Comparison of ENCODE assay signal across 8 cellular contexts in the genomic region with DNA sequence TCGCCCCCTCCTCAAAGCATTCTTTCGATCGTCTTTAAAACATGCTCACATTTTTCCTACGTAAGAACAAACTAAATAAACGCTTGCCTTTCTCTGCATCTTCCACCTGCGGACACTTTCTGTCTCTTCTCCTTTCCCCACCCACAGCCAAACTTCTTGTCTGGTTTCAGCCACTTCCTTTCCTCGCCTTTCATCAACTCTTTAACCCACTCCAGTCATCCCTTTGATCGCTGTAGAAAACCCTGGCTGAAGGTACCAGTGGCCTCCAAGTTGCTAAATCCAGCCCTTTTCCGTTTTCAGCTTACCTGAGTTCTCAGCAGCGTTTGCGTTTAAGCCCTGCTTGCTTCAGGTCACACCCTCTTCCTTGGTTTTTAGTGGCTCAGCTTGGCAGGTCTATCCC. TPM values are rescaled to one million over a fixed set of nuclear protein-coding genes. Genes with fewer than 3 reads are reported as not detected.
DNase-seq lines count a peak whose midpoint lies in the region; ATAC-seq, FAIRE-seq and TF ChIP-seq lines count a peak whose summit lies in the region.

No MANE protein-coding gene starts in this region.

- no peaks in the 10 kb centered on the region for H3K36me3 Mint-ChIP-seq in natural killer cell

- H3K9me3 Mint-ChIP-seq in natural killer cell, result no peaks in the 10 kb centered on the region

- peak overlapping the region; percentile 48 for H3K18ac ChIP-seq in H1 (ENCODE audit: extremely low read depth, low read length)

- H3K9me2 ChIP-seq in HCT116 (ENCODE audit: insufficient read depth), result no peaks in the 10 kb centered on the region

- peak overlapping the region; percentile 1 for H4K91ac ChIP-seq in H1 (replicated peaks; ENCODE audit: insufficient read length, low read length)

- no peak for FAIRE-seq in H1 (lab: Jason Lieb, UNC)

- POLR2A ChIA-PET in HCT116 (lab: Charles Lee) (interaction anchor here (1.1 kb wide), 1 partner anchor 114 kb away, joined by 8 read pairs; no protein-coding TSS in a partner anchor), H1 (lab: Charles Lee; ENCODE audit: partially characterized antibody) (interaction anchor here (0.8 to 1.9 kb wide), 6 partner anchors 26 to 115 kb away, joined by 3 to 9 read pairs (median 4); no protein-coding TSS in a partner anchor)

- peak overlapping the region; percentile 96 for H3K4me3 Mint-ChIP-seq in natural killer cell

- BruUV-seq in HCT116 (replicated peaks; lab: Mats Ljungman, UMichigan), result TSS peak; percentile 58

- H3K4ac ChIP-seq in H1 (replicated peaks; ENCODE audit: insufficient read length, low read depth, low read length), result no peak overlapping the region

- no peak for TF ChIP-seq RAD21 in HCT116 (IDR thresholded peaks at IDR 0.05; ENCODE audit: low read depth)
- no peak for TF ChIP-seq RAD21 in H1 (IDR thresholded peaks at IDR 0.05 in 1 of 2, conservative IDR thresholded peaks at IDR 0.05 in 1 of 2; ENCODE audit: low read depth in 2 of 2, low read length in 2 of 2)

- no peak overlapping the region for H3K23ac ChIP-seq in H1 (ENCODE audit: insufficient read length)

- H3K27ac ChIP-seq in BLaER1 (peak overlapping the region; percentile 75), HCT116 (ENCODE audit: low read depth, low read length) (peak overlapping the region; percentile 65), H1 (ENCODE audit: low read depth, low read length) (no peak overlapping the region)

- no peaks in the 10 kb centered on the region for H3K27me3 ChIP-seq in BLaER1
- no peaks in the 10 kb centered on the region for H3K27me3 ChIP-seq in HCT116 (ENCODE audit: insufficient read depth, low read length)
- H3K27me3 ChIP-seq in H1 (replicated peaks in 1 of 4; ENCODE audit: control insufficient read depth in 3 of 4, extremely low read depth in 1 of 4, insufficient read depth in 3 of 4, low read length in 3 of 4), result no peaks in the 10 kb centered on the region

- ATAC-seq in HCT116, result no peak
- ATAC-seq in SK-N-SH treated with all-trans-retinoic acid at 6 μM for 48 hours, result peak; percentile 6
- peak in 2 of 3 donors; percentile 3 to 19 for ATAC-seq in natural killer cell
- ATAC-seq in GM18519 (IDR thresholded peaks at IDR 0.05; ENCODE audit: low FRiP score, unreplicated experiment), result no peak
- no peak for ATAC-seq in GM21786 (IDR thresholded peaks at IDR 0.05; ENCODE audit: unreplicated experiment)
- ATAC-seq in HG03095 (IDR thresholded peaks at IDR 0.05; ENCODE audit: unreplicated experiment), result no peak

- no peak overlapping the region for H3K14ac ChIP-seq in H1 (ENCODE audit: insufficient read length)

- H2BK120ac ChIP-seq in H1 (replicated peaks; ENCODE audit: low read depth, low read length), result no peak overlapping the region

- H2AK5ac ChIP-seq in H1 (ENCODE audit: low read depth, low read length), result no peak overlapping the region

- H2BK12ac ChIP-seq in H1 (ENCODE audit: low read depth, low read length), result no peak overlapping the region

- H3K9me3 ChIP-seq in BLaER1, result no peaks in the 10 kb centered on the region
- H3K9me3 ChIP-seq in HCT116 (ENCODE audit: control insufficient read depth in 1 of 2, insufficient read depth in 1 of 2, low read depth in 1 of 2, low read length in 2 of 2), result no peaks in the 10 kb centered on the region
- H3K9me3 ChIP-seq in H1 (ENCODE audit: insufficient read depth in 2 of 2, low read depth in 1 of 2, low read length in 1 of 2), result no peaks in the 10 kb centered on the region

- peaks cover 61% of the 10 kb centered on the region for H3K36me3 ChIP-seq in BLaER1
- H3K36me3 ChIP-seq in HCT116 (ENCODE audit: control insufficient read depth in 1 of 2, insufficient read depth in 2 of 2, low read length in 2 of 2), result peaks cover 9 to 14% of the 10 kb centered on the region in 2 experiments; a peak in 3 of 4 replicates
- peaks cover 0 to 22% (median 2%) of the 10 kb centered on the region in 4 experiments; a peak in 3 of 8 replicates for H3K36me3 ChIP-seq in H1 (ENCODE audit: control insufficient read depth in 2 of 4, insufficient read depth in 4 of 4, low read length in 3 of 4)

- TF ChIP-seq POLR2A in HCT116 (IDR thresholded peaks at IDR 0.05; ENCODE audit: borderline replicate concordance, extremely low read depth, insufficient read depth, insufficient read length) (no peak), H1 (IDR thresholded peaks at IDR 0.05; ENCODE audit: control extremely low read depth in 1 of 2, low read depth in 2 of 2, low read length in 2 of 2) (no peak)

- peaks cover 41 to 43% of the 10 kb centered on the region in 2 donors for H3K4me1 Mint-ChIP-seq in natural killer cell

- 0 out of 2 replicates have a peak overlapping the region, but pooled peaks have one; percentile 48 for H2BK5ac ChIP-seq in H1 (ENCODE audit: low read depth, low read length)

- H3K79me2 ChIP-seq in HCT116 (ENCODE audit: insufficient read depth, low read length) (peaks cover 75% of the 10 kb centered on the region), H1 (ENCODE audit: control insufficient read depth in 1 of 2, insufficient read depth in 2 of 2, low read length in 2 of 2) (peaks cover 5 to 54% of the 10 kb centered on the region in 2 experiments)

- 4% methylated on average over 8 of the region's 11 CpGs; no CpG with 5 or more reads in 1 of the 2 experiments for WGBS in H1 (ENCODE audit: extremely low coverage in 1 of 2, insufficient coverage in 1 of 2, insufficient read length in 1 of 2, insufficient replicate concordance in 2 of 2, low coverage in 1 of 2, low lambda C conversion rate in 2 of 2, missing lambda C conversion rate in 1 of 2), 2 experiments

- H3K79me1 ChIP-seq in H1 (ENCODE audit: low read depth, low read length), result peaks cover 4% of the 10 kb centered on the region

- H2BK20ac ChIP-seq in H1 (ENCODE audit: low read length), result no peak overlapping the region

- H3K4me3 ChIP-seq in BLaER1 (peak overlapping the region; percentile 81), HCT116 (replicated peaks in 1 of 2; ENCODE audit: low read depth in 1 of 2, low read length in 2 of 2) (peak overlapping the region; percentile 79 to 100), H1 (ENCODE audit: extremely low read depth in 1 of 4, insufficient read depth in 2 of 4, low read depth in 3 of 4, low read length in 4 of 4) (peak overlapping the region; percentile 82 to 94 (median 85))

- H3K4me1 ChIP-seq in BLaER1, result peaks cover 39% of the 10 kb centered on the region
- peaks cover 8 to 16% of the 10 kb centered on the region in 2 experiments; a peak in 3 of 4 replicates for H3K4me1 ChIP-seq in HCT116 (ENCODE audit: control insufficient read depth in 1 of 2, insufficient read depth in 2 of 2, low read length in 2 of 2)
- peaks cover 0 to 2% (median 0%) of the 10 kb centered on the region in 4 experiments; a peak in 1 of 7 replicates for H3K4me1 ChIP-seq in H1 (replicated peaks in 1 of 4; ENCODE audit: control insufficient read depth in 3 of 4, insufficient read depth in 4 of 4, low read length in 3 of 4)

- CTCF ChIA-PET in HCT116 (lab: Charles Lee) (no interaction called here), H1 (lab: Charles Lee; ENCODE audit: partially characterized antibody) (interaction anchor here (1.6 kb wide), 1 partner anchor 52 kb away, joined by 3 read pairs; no protein-coding TSS in a partner anchor)

- peak overlapping the region; percentile 73 for H3K56ac ChIP-seq in H1 (replicated peaks; ENCODE audit: insufficient read length, low read depth, low read length)

- H3K9ac ChIP-seq in BLaER1, result peak overlapping the region; percentile 85
- peak overlapping the region; percentile 92 for H3K9ac ChIP-seq in HCT116 (ENCODE audit: low read length)
- H3K9ac ChIP-seq in H1 (replicated peaks in 1 of 4; ENCODE audit: extremely low read depth in 1 of 4, low read depth in 3 of 4, low read length in 3 of 4), result peak overlapping the region; percentile 70 to 92 (median 76); a peak in 6 of 7 replicates

- H4K8ac ChIP-seq in H1 (ENCODE audit: extremely low read depth, insufficient read depth, low read length), result no peak overlapping the region; the same call in 1 of the 2 replicates

- TF ChIP-seq CTCF in HCT116 (IDR thresholded peaks at IDR 0.05 in 2 of 3, conservative IDR thresholded peaks at IDR 0.05 in 1 of 3; ENCODE audit: borderline replicate concordance in 1 of 3, insufficient read depth in 1 of 3, low read depth in 2 of 3, low read length in 2 of 3) (no peak), H1 (IDR thresholded peaks at IDR 0.05; ENCODE audit: control extremely low read depth in 1 of 3, insufficient read depth in 1 of 3, low read depth in 1 of 3, low read length in 3 of 3) (no peak), natural killer cell (IDR thresholded peaks at IDR 0.05) (no peak)

- no peak overlapping the region for H4K5ac ChIP-seq in H1 (ENCODE audit: insufficient read length, low read depth, low read length)

- RAD21 ChIA-PET in HCT116 (lab: Charles Lee; ENCODE audit: low non-redundant PET in 1 of 2, low total read pairs in 2 of 2, uncharacterized antibody in 2 of 2, unreplicated experiment in 2 of 2), result no interaction called here

- DNase-seq in HCT116 (ENCODE audit: low read depth, low spot score) (no peak), H1 (ENCODE audit: low read depth in 1 of 2, low spot score in 2 of 2) (peak in 1 of 2 experiments; percentile 49), natural killer cell (no peak)

- H3K27me3 Mint-ChIP-seq in natural killer cell (ENCODE audit: low read depth in 2 of 2), result no peaks in the 10 kb centered on the region

- peak overlapping the region; percentile 54 for H2AFZ ChIP-seq in HCT116 (ENCODE audit: low read depth, low read length, poor library complexity, severe bottlenecking)
- peak overlapping the region; percentile 60; the same call in 1 of the 2 replicates for H2AFZ ChIP-seq in H1 (ENCODE audit: low read length)

- H4K20me1 ChIP-seq in BLaER1, result peaks cover 39% of the 10 kb centered on the region
- H4K20me1 ChIP-seq in HCT116 (ENCODE audit: insufficient read depth), result peaks cover 5% of the 10 kb centered on the region; the same call in 1 of the 2 replicates
- peaks cover 0 to 4% of the 10 kb centered on the region in 2 experiments for H4K20me1 ChIP-seq in H1 (replicated peaks in 1 of 2; ENCODE audit: control insufficient read depth in 1 of 2, insufficient read depth in 2 of 2, low read length in 2 of 2)

- peak overlapping the region; percentile 91 for H3K27ac Mint-ChIP-seq in natural killer cell

- peak overlapping the region; percentile 36; the same call in 1 of the 2 replicates for H2BK15ac ChIP-seq in H1 (ENCODE audit: low read length)

- intact Hi-C loops in HCT116 (cut with micrococcal nuclease) (no loop called here), natural killer cell (cut with micrococcal nuclease) (no loop called here)

- H3K4me2 ChIP-seq in BLaER1, result peak overlapping the region; percentile 97
- H3K4me2 ChIP-seq in HCT116 (ENCODE audit: low read length), result peak overlapping the region; percentile 98
- H3K4me2 ChIP-seq in H1 (ENCODE audit: insufficient read depth in 1 of 2, low read depth in 2 of 2, low read length in 2 of 2), result peak overlapping the region; percentile 70 to 90

- TF ChIP-seq EP300 in H1 (IDR thresholded peaks at IDR 0.05; ENCODE audit: borderline replicate concordance in 1 of 2, low read depth in 2 of 2, low read length in 2 of 2), result no peak

- H3K23me2 ChIP-seq in H1 (ENCODE audit: low read depth, low read length), result peaks cover 8% of the 10 kb centered on the region

RNA-seq across cellular contexts. Expression of gene RPA1, which starts 0.5 kb away (rescaled TPM):
- total RNA-seq in HCT116 (2021; ENCODE audit: unreplicated experiment), result 198 TPM
- 85.6 and 108 TPM in 2 replicates for polyA plus RNA-seq in HCT116 (2012)
- total RNA-seq in H1 (2021; fragmentation: NEBNext Ultra II Directional; extraction: Animal tissue kit (Norgen Biotek cat#: 25700)), result 181 and 194 TPM in 2 replicates
- 56.0 and 79.1 TPM in 2 replicates for polyA plus RNA-seq in H1 (2011; rRNA removed)
- 99.5 TPM for polyA plus RNA-seq in H1 (2011; cell fraction: cytosol; rRNA removed)
- 60.9 TPM for polyA plus RNA-seq in H1 (2011; cell fraction: nucleus; rRNA removed)
- 111 to 130 TPM (median 121 TPM) in 4 replicates for polyA plus RNA-seq in H1 (2012, experiment 1 of 2)
- polyA plus RNA-seq in H1 (2012, experiment 2 of 2), result 7.4 TPM
- 49.6 TPM for polyA plus RNA-seq in H1 (2013, experiment 1 of 2)
- 48.1 TPM for polyA plus RNA-seq in H1 (2013, experiment 2 of 2)
- 119 and 146 TPM in 2 replicates for polyA minus RNA-seq in H1 (2011; rRNA and poly(A)+ RNA removed)
- polyA minus RNA-seq in H1 (2011; cell fraction: cytosol; rRNA and poly(A)+ RNA removed), result 46.3 TPM
- polyA minus RNA-seq in H1 (2011; cell fraction: nucleus; rRNA and poly(A)+ RNA removed), result 35.2 TPM
- 100 to 1,000 TPM in 1 of 3 donors, 10 to 100 TPM in 2; 70.9 to 101 (median 98.9) TPM for total RNA-seq in natural killer cell

RNA-seq across cellular contexts. Expression of gene SMYD4, which starts 0.6 kb away (rescaled TPM):
- total RNA-seq in HCT116 (2021; ENCODE audit: unreplicated experiment) (16.9 TPM), natural killer cell (10 to 100 TPM; 20.3 to 37.8 (median 24.3) TPM)
- 4.8 and 6.2 TPM in 2 replicates for polyA plus RNA-seq in HCT116 (2012)
- 22.0 and 23.4 TPM in 2 replicates for total RNA-seq in H1 (2021; fragmentation: NEBNext Ultra II Directional; extraction: Animal tissue kit (Norgen Biotek cat#: 25700))
- polyA plus RNA-seq in H1 (2011; rRNA removed), result 10.5 and 11.3 TPM in 2 replicates
- polyA plus RNA-seq in H1 (2011; cell fraction: cytosol; rRNA removed), result 14.4 TPM
- polyA plus RNA-seq in H1 (2011; cell fraction: nucleus; rRNA removed), result 17.5 TPM
- 13.0 to 17.1 TPM (median 14.5 TPM) in 4 replicates for polyA plus RNA-seq in H1 (2012, experiment 1 of 2)
- polyA plus RNA-seq in H1 (2012, experiment 2 of 2), result 5.4 TPM
- 11.9 TPM for polyA plus RNA-seq in H1 (2013, experiment 1 of 2)
- polyA plus RNA-seq in H1 (2013, experiment 2 of 2), result 11.6 TPM
- 31.0 and 41.8 TPM in 2 replicates for polyA minus RNA-seq in H1 (2011; rRNA and poly(A)+ RNA removed)
- 10.9 TPM for polyA minus RNA-seq in H1 (2011; cell fraction: cytosol; rRNA and poly(A)+ RNA removed)
- polyA minus RNA-seq in H1 (2011; cell fraction: nucleus; rRNA and poly(A)+ RNA removed), result 29.5 TPM

Comparison
In these comparisons a context has a peak if more than half of its experiments do, and no peak if none do; other contexts are left out.
1. ATAC-seq: peak in SK-N-SH treated with all-trans-retinoic acid at 6 μM for 48 hours (single experiment) and natural killer cell (2 of 3); none in HCT116 (single experiment), GM18519 (single experiment), GM21786 (single experiment) and HG03095 (single experiment).
2. Peak in every context shown above with its lines, with median percentiles within 50 percentile points of each other: H3K4me2 ChIP-seq, H3K4me3 ChIP-seq and H3K9ac ChIP-seq.